9 cellular contexts compared by ENCODE assay signal in genomic region chr2:241842620-241843211, GRCh38. TPM values are rescaled to one million over a fixed set of nuclear protein-coding genes. Genes with fewer than 3 reads are reported as not detected.
DNase-seq lines count a peak whose midpoint lies in the region; ATAC-seq and TF ChIP-seq lines count a peak whose summit lies in the region.
"Had no signal": no experiment of that assay in that cellular context is flagged by ENCODE, and none has a peak within 500 bp of the region (broad histone marks: within the 10 kb centered on the region; RNA-seq: fewer than 3 reads in every experiment).

No MANE protein-coding gene starts in this region.

- H3K9ac ChIP-seq in DND-41 (ENCODE audit: low read depth, low read length) = no peak overlapping the region

- H3K9me3 ChIP-seq in DND-41 (ENCODE audit: insufficient read depth, low read length, severe bottlenecking) = no peaks in the 10 kb centered on the region

- H3K27ac ChIP-seq in DND-41 (ENCODE audit: low read length) = no peak overlapping the region

- H4K20me1 ChIP-seq in DND-41 (ENCODE audit: insufficient read depth, low read length) = no peaks in the 10 kb centered on the region

- H3K36me3 ChIP-seq in DND-41 (ENCODE audit: insufficient read depth, low read length) = no peaks in the 10 kb centered on the region

- H3K4me1 Mint-ChIP-seq in activated T-cell treated with anti-CD3 and anti-CD28 coated beads, Interleukin-2, amount 50 U/mL, for 4 hours (ENCODE audit: low read depth) = peaks cover 36% of the 10 kb centered on the region
- peaks cover 48% of the 10 kb centered on the region for H3K4me1 Mint-ChIP-seq in stimulated activated naive CD8-positive, alpha-beta T cell treated with anti-CD3 and anti-CD28 coated beads, Interleukin-15, Interleukin-2, amounts not matched to agents 100 ng/mL and 50 ng/mL, for 24 hours (ENCODE audit: low read depth)

- H3K27me3 ChIP-seq in DND-41 (ENCODE audit: insufficient read depth, low read length, poor library complexity) = peaks cover 11% of the 10 kb centered on the region

- H3K36me3 Mint-ChIP-seq in activated T-cell treated with anti-CD3 and anti-CD28 coated beads, Interleukin-2, amount 50 U/mL, for 4 hours (ENCODE audit: insufficient read depth) = no peaks in the 10 kb centered on the region
- H3K36me3 Mint-ChIP-seq in stimulated activated naive CD8-positive, alpha-beta T cell treated with anti-CD3 and anti-CD28 coated beads, Interleukin-15, Interleukin-2, amounts not matched to agents 100 ng/mL and 50 ng/mL, for 24 hours (ENCODE audit: low read depth) = peaks cover 9% of the 10 kb centered on the region

- peak; percentile 31; the same call in 1 of the 3 replicates for ATAC-seq in DND-41 (ENCODE audit: insufficient read depth, low read depth)
- ATAC-seq in HG03025 (IDR thresholded peaks at IDR 0.05; ENCODE audit: low FRiP score, unreplicated experiment) = peak; percentile 50
- ATAC-seq in activated T-cell treated with anti-CD3 and anti-CD28 coated beads, Interleukin-2, amount 50 U/mL, for 4 hours = peak; percentile 38 to 39
- ATAC-seq in left lobe of liver = peak; percentile 35
- ATAC-seq in GM19455 (IDR thresholded peaks at IDR 0.05; ENCODE audit: unreplicated experiment) = no peak

- H3K4me1 ChIP-seq in DND-41 (ENCODE audit: insufficient read depth, low read length) = no peaks in the 10 kb centered on the region

- H3K27me3 Mint-ChIP-seq in activated T-cell treated with anti-CD3 and anti-CD28 coated beads, Interleukin-2, amount 50 U/mL, for 4 hours (ENCODE audit: low read depth) = no peaks in the 10 kb centered on the region
- peaks cover 11% of the 10 kb centered on the region for H3K27me3 Mint-ChIP-seq in stimulated activated naive CD8-positive, alpha-beta T cell treated with anti-CD3 and anti-CD28 coated beads, Interleukin-15, Interleukin-2, amounts not matched to agents 100 ng/mL and 50 ng/mL, for 24 hours

- DNase-seq in DND-41 = no peak
- peak; percentile 42 for DNase-seq in activated T-cell treated with anti-CD3 and anti-CD28 coated beads, Interleukin-2, amount 50 U/mL, for 4 hours
- DNase-seq in left lobe of liver (ENCODE audit: low spot score) = peak; percentile 48
- no peak for DNase-seq in NK-92 treated with Interleukin-12 subunit alpha and Interleukin-12 subunit beta, amount 100 ng/mL, for 24 hours (lab: John Stamatoyannopoulos, UW)
- no peak for DNase-seq in kidney glomerular epithelial cell (lab: John Stamatoyannopoulos, UW)

- H3K4me3 Mint-ChIP-seq in activated T-cell treated with anti-CD3 and anti-CD28 coated beads, Interleukin-2, amount 50 U/mL, for 4 hours = peak overlapping the region; percentile 67
- peak overlapping the region; percentile 76 for H3K4me3 Mint-ChIP-seq in stimulated activated naive CD8-positive, alpha-beta T cell treated with anti-CD3 and anti-CD28 coated beads, Interleukin-15, Interleukin-2, amounts not matched to agents 100 ng/mL and 50 ng/mL, for 24 hours

- no peak overlapping the region for H3K4me3 ChIP-seq in DND-41 (ENCODE audit: low read depth in 1 of 2, low read length in 2 of 2)

- H3K4me2 ChIP-seq in DND-41 (ENCODE audit: insufficient read depth, low read length) = no peak overlapping the region

- H2AFZ ChIP-seq in DND-41 (ENCODE audit: low read depth, low read length) = no peak overlapping the region

- no peaks in the 10 kb centered on the region for H3K9me3 Mint-ChIP-seq in activated T-cell treated with anti-CD3 and anti-CD28 coated beads, Interleukin-2, amount 50 U/mL, for 4 hours
- H3K9me3 Mint-ChIP-seq in stimulated activated naive CD8-positive, alpha-beta T cell treated with anti-CD3 and anti-CD28 coated beads, Interleukin-15, Interleukin-2, amounts not matched to agents 100 ng/mL and 50 ng/mL, for 24 hours = no peaks in the 10 kb centered on the region

- H3K27ac Mint-ChIP-seq in stimulated activated naive CD8-positive, alpha-beta T cell treated with anti-CD3 and anti-CD28 coated beads, Interleukin-15, Interleukin-2, amounts not matched to agents 100 ng/mL and 50 ng/mL, for 24 hours = peak overlapping the region; percentile 87

- no peaks in the 10 kb centered on the region for H3K79me2 ChIP-seq in DND-41 (ENCODE audit: insufficient read depth, low read length)

- TF ChIP-seq CTCF in DND-41 (IDR thresholded peaks at IDR 0.05; ENCODE audit: borderline replicate concordance, extremely low read depth, low read length, poor library complexity, severe bottlenecking) = no peak

RNA-seq across cellular contexts. Expression of gene PDCD1, which starts 16.0 kb away (rescaled TPM):
- total RNA-seq in activated T-cell treated with anti-CD3 and anti-CD28 coated beads, Interleukin-2, amount 50 U/mL, for 4 hours = 100 to 1,000 TPM in 1 of 3 donors, 10 to 100 TPM in 2; 60.5 to 102 (median 77.3) TPM
- total RNA-seq in left lobe of liver = 0.18 TPM
- total RNA-seq: myocyte had no signal

RNA-seq across cellular contexts. Expression of gene RTP5, which starts 26.8 kb away (rescaled TPM):
- under 1 TPM; 0.13 to 0.14 (median 0.13) TPM for total RNA-seq in activated T-cell treated with anti-CD3 and anti-CD28 coated beads, Interleukin-2, amount 50 U/mL, for 4 hours
- not detected for total RNA-seq in left lobe of liver

RNA-seq across cellular contexts. Expression of gene NEU4, which starts 33.7 kb away (rescaled TPM):
- under 1 TPM in 1 of 3 donors, not detected in 2; 0.65 TPM for total RNA-seq in activated T-cell treated with anti-CD3 and anti-CD28 coated beads, Interleukin-2, amount 50 U/mL, for 4 hours
- total RNA-seq in left lobe of liver = 109 TPM

Comparison
In these comparisons a context has a peak if more than half of its experiments do, and no peak if none do; other contexts are left out.
1. DNase-seq: peak in activated T-cell treated with anti-CD3 and anti-CD28 coated beads, Interleukin-2, amount 50 U/mL, for 4 hours (single experiment) and left lobe of liver (single experiment); none in DND-41 (single experiment), NK-92 treated with Interleukin-12 subunit alpha and Interleukin-12 subunit beta, amount 100 ng/mL, for 24 hours (single experiment) and kidney glomerular epithelial cell (single experiment).
2. RNA of gene PDCD1, which starts 16.0 kb away (total RNA-seq): 60.5 to 102 TPM in activated T-cell treated with anti-CD3 and anti-CD28 coated beads, Interleukin-2, amount 50 U/mL, for 4 hours; 0.18 TPM in left lobe of liver (single experiment); every median in the first group is over 10 times any median in the second.
3. RNA of gene NEU4, which starts 33.7 kb away (total RNA-seq): 109 TPM in left lobe of liver (single experiment); 0.65 TPM in activated T-cell treated with anti-CD3 and anti-CD28 coated beads, Interleukin-2, amount 50 U/mL, for 4 hours; every median in the first group is over 10 times any median in the second.